ENCODE assay signal across 29 cellular contexts in genomic region chr7:73869011-73869785, GRCh38. TPM values are rescaled to one million over a fixed set of nuclear protein-coding genes. Genes with fewer than 3 reads are reported as not detected.
DNase-seq lines count a peak whose midpoint lies in the region; ATAC-seq, FAIRE-seq and TF ChIP-seq lines count a peak whose summit lies in the region.
"Had no signal": no experiment of that assay in that cellular context is flagged by ENCODE, and none has a peak within 500 bp of the region (broad histone marks: within the 10 kb centered on the region; RNA-seq: fewer than 3 reads in every experiment).

No MANE protein-coding gene starts in this region.

- no peaks in the 10 kb centered on the region for H3K9me3 Mint-ChIP-seq in GM23338
- H3K9me3 Mint-ChIP-seq in activated CD8-positive, alpha-beta T cell treated with anti-CD3 and anti-CD28 coated beads for 36 hours: no peaks in the 10 kb centered on the region
- H3K9me3 Mint-ChIP-seq: activated naive CD8-positive, alpha-beta T cell treated with anti-CD3 and anti-CD28 coated beads, Interleukin-2, amount 10 ng/mL, durations not matched to agents 7 days and 5 days; neural crest cell; stimulated activated naive CD8-positive, alpha-beta T cell treated with anti-CD3 and anti-CD28 coated beads, Interleukin-15, amount 100 ng/mL, for 72 hours; type B pancreatic cell had no signal

- TF ChIP-seq CTCF in GM23338 (conservative IDR thresholded peaks at IDR 0.05; ENCODE audit: low read depth in 2 of 2) (no peak), K562 (IDR thresholded peaks at IDR 0.05 in 2 of 3, conservative IDR thresholded peaks at IDR 0.05 in 1 of 3; ENCODE audit: insufficient read depth in 2 of 3, low read depth in 1 of 3, low read length in 3 of 3) (no peak), kidney (IDR thresholded peaks at IDR 0.05; ENCODE audit: borderline replicate concordance, extremely low read depth, insufficient read depth) (no peak), stomach (IDR thresholded peaks at IDR 0.05) (no peak)
- TF ChIP-seq CTCF in activated CD8-positive, alpha-beta T cell treated with anti-CD3 and anti-CD28 coated beads for 36 hours (IDR thresholded peaks at IDR 0.05): no peak

- H3K4me3 ChIP-seq in GM23338 (no peak overlapping the region), K562 (no peak overlapping the region), kidney (ENCODE audit: low read length in 2 of 2) (no peak overlapping the region), stomach (no peak overlapping the region)
- H3K4me3 ChIP-seq: GM23248, psoas muscle, SK-N-MC, spleen had no signal

- H4K20me1 ChIP-seq in GM23338 (replicated peaks; ENCODE audit: insufficient read depth) (no peaks in the 10 kb centered on the region), K562 (replicated peaks; ENCODE audit: control insufficient read depth, insufficient read depth, low read length) (peaks cover 19% of the 10 kb centered on the region)

- peaks cover 18% of the 10 kb centered on the region for H3K4me1 Mint-ChIP-seq in GM23338
- H3K4me1 Mint-ChIP-seq in activated CD8-positive, alpha-beta T cell treated with anti-CD3 and anti-CD28 coated beads for 36 hours (ENCODE audit: low read depth): no peaks in the 10 kb centered on the region
- H3K4me1 Mint-ChIP-seq: activated naive CD8-positive, alpha-beta T cell treated with anti-CD3 and anti-CD28 coated beads, Interleukin-2, amount 10 ng/mL, durations not matched to agents 7 days and 5 days; neural crest cell; stimulated activated naive CD8-positive, alpha-beta T cell treated with anti-CD3 and anti-CD28 coated beads, Interleukin-15, amount 100 ng/mL, for 72 hours had no signal

- ATAC-seq in GM23338: peak; percentile 30
- no peak for ATAC-seq in K562
- no peak for ATAC-seq in activated CD8-positive, alpha-beta T cell treated with anti-CD3 and anti-CD28 coated beads for 36 hours
- no peak for ATAC-seq in GM21786 (IDR thresholded peaks at IDR 0.05; ENCODE audit: unreplicated experiment)
- ATAC-seq in HG03432 (IDR thresholded peaks at IDR 0.05; ENCODE audit: unreplicated experiment): no peak
- ATAC-seq: psoas muscle had no signal

- peaks cover 20% of the 10 kb centered on the region for H3K4me1 ChIP-seq in GM23338 (ENCODE audit: insufficient read depth)
- H3K4me1 ChIP-seq in K562 (replicated peaks in 1 of 2; ENCODE audit: control insufficient read depth in 2 of 2, insufficient read depth in 2 of 2, low read length in 2 of 2): peaks cover 0 to 29% of the 10 kb centered on the region in 2 experiments; a peak in 3 of 5 replicates
- peaks cover 7 to 8% of the 10 kb centered on the region in 2 donors for H3K4me1 ChIP-seq in kidney (ENCODE audit: control insufficient read depth in 1 of 2, insufficient read depth in 1 of 2, low read depth in 1 of 2, low read length in 2 of 2)
- H3K4me1 ChIP-seq in stomach: peaks cover 17 to 39% (median 26%) of the 10 kb centered on the region in 4 donors

- TF ChIP-seq RAD21 in K562 (CRISPR knock-in tag; conservative IDR thresholded peaks at IDR 0.05 in 1 of 2, IDR thresholded peaks at IDR 0.05 in 1 of 2): no peak

- CTCF ChIA-PET in K562 (lab: Yijun Ruan, JAX; ENCODE audit: low intra/inter-chr PET ratio): no interaction called here
- CTCF ChIA-PET in activated CD8-positive, alpha-beta T cell treated with anti-CD3 and anti-CD28 coated beads for 36 hours (lab: Charles Lee): no interaction called here

- H3K4me2 ChIP-seq in GM23338: peak overlapping the region; percentile 51; the same call in 1 of the 2 replicates
- no peak overlapping the region for H3K4me2 ChIP-seq in K562 (ENCODE audit: insufficient read depth, low read length)

- H3K27ac ChIP-seq in GM23338 (ENCODE audit: low read depth) (no peak overlapping the region), K562 (ENCODE audit: extremely low read depth, low read depth, low read length) (no peak overlapping the region), kidney (ENCODE audit: low read depth in 2 of 2, low read length in 2 of 2) (no peak overlapping the region), stomach (peak overlapping the region in 4 of 5 donors; percentile 18 to 70 (median 38))
- H3K27ac ChIP-seq: C4-2B, GM23248, psoas muscle, SK-N-MC had no signal

- H2AFZ ChIP-seq in GM23338 (peak overlapping the region; percentile 84), K562 (ENCODE audit: low read depth, low read length) (no peak overlapping the region)
- H2AFZ ChIP-seq: GM23248 had no signal

- H3K9me3 ChIP-seq in K562 (replicated peaks; ENCODE audit: control insufficient read depth, insufficient read depth, low read depth, low read length): no peaks in the 10 kb centered on the region
- H3K9me3 ChIP-seq in kidney (ENCODE audit: control insufficient read depth in 1 of 2, low read length in 2 of 2): no peaks in the 10 kb centered on the region
- H3K9me3 ChIP-seq in stomach: no peaks in the 10 kb centered on the region
- H3K9me3 ChIP-seq: psoas muscle, spleen had no signal

- H3K4me3 Mint-ChIP-seq in GM23338: no peak overlapping the region
- no peak overlapping the region for H3K4me3 Mint-ChIP-seq in activated CD8-positive, alpha-beta T cell treated with anti-CD3 and anti-CD28 coated beads for 36 hours
- H3K4me3 Mint-ChIP-seq: activated naive CD8-positive, alpha-beta T cell treated with anti-CD3 and anti-CD28 coated beads, Interleukin-2, amount 10 ng/mL, durations not matched to agents 7 days and 5 days; neural crest cell; stimulated activated naive CD8-positive, alpha-beta T cell treated with anti-CD3 and anti-CD28 coated beads, Interleukin-15, amount 100 ng/mL, for 72 hours; type B pancreatic cell had no signal

- WGBS in K562 (ENCODE audit: insufficient coverage, low coverage, missing lambda C conversion rate): 30% methylated on average over 19 of the region's 24 CpGs
- WGBS in stomach, 5 donors: 44 to 60% (median 54%) methylated on average over 20 to 24 of the region's 24 CpGs

- H3K9ac ChIP-seq in K562 (ENCODE audit: insufficient read depth in 1 of 2, low read depth in 2 of 2, low read length in 2 of 2) (no peak overlapping the region), kidney (ENCODE audit: low read length in 2 of 2) (no peak overlapping the region)
- H3K9ac ChIP-seq: GM23248 had no signal

- H3K9me1 ChIP-seq in K562 (ENCODE audit: control insufficient read depth, insufficient read depth, low read length): no peaks in the 10 kb centered on the region

- no peak for TF ChIP-seq POLR2A in K562 (conservative IDR thresholded peaks at IDR 0.05)
- no peak for TF ChIP-seq POLR2A in stomach (IDR thresholded peaks at IDR 0.05)

- DNase-seq in GM23338 (ENCODE audit: low spot score) (peak; percentile 52), K562 (ENCODE audit: extremely low read depth in 1 of 4, low spot score in 3 of 4) (no peak), kidney (peak; percentile 68), stomach (no peak)
- no peak for DNase-seq in activated CD8-positive, alpha-beta T cell treated with anti-CD3 and anti-CD28 coated beads for 36 hours
- DNase-seq: activated CD8-positive, alpha-beta memory T cell treated with anti-CD3 and anti-CD28 coated beads, Interleukin-2, amount 50 U/mL, for 48 hours; activated naive CD8-positive, alpha-beta T cell treated with anti-CD3 and anti-CD28 coated beads, Interleukin-2, amount 10 ng/mL, durations not matched to agents 7 days and 5 days; Calu3; cortex of kidney; EL; GM23248; KBM-7; left colon; MM.1S; NCI-H1436; NCI-H524; psoas muscle; spleen; stimulated activated naive CD8-positive, alpha-beta T cell treated with anti-CD3 and anti-CD28 coated beads, Interleukin-15, amount 100 ng/mL, for 72 hours had no signal

- H3K79me2 ChIP-seq in GM23338 (replicated peaks; ENCODE audit: insufficient read depth): no peaks in the 10 kb centered on the region
- H3K79me2 ChIP-seq in K562 (ENCODE audit: control insufficient read depth, insufficient read depth, low read length): no peaks in the 10 kb centered on the region

- H3K27ac Mint-ChIP-seq in GM23338: no peak overlapping the region
- no peak overlapping the region for H3K27ac Mint-ChIP-seq in activated CD8-positive, alpha-beta T cell treated with anti-CD3 and anti-CD28 coated beads for 36 hours
- H3K27ac Mint-ChIP-seq: activated naive CD8-positive, alpha-beta T cell treated with anti-CD3 and anti-CD28 coated beads, Interleukin-2, amount 10 ng/mL, durations not matched to agents 7 days and 5 days; type B pancreatic cell had no signal

- no peaks in the 10 kb centered on the region for H3K36me3 Mint-ChIP-seq in GM23338 (ENCODE audit: low read depth)
- H3K36me3 Mint-ChIP-seq in activated CD8-positive, alpha-beta T cell treated with anti-CD3 and anti-CD28 coated beads for 36 hours (ENCODE audit: low read depth): no peaks in the 10 kb centered on the region
- H3K36me3 Mint-ChIP-seq: activated naive CD8-positive, alpha-beta T cell treated with anti-CD3 and anti-CD28 coated beads, Interleukin-2, amount 10 ng/mL, durations not matched to agents 7 days and 5 days; brain; type B pancreatic cell had no signal

- no TSS peak for BruUV-seq in K562 (replicated peaks; lab: Mats Ljungman, UMichigan)

- intact Hi-C loops in K562 (cut with micrococcal nuclease) (no loop called here), kidney (cut with DNase I) (no loop called here), stomach (cut with DNase I; ENCODE audit: low total_unique reads) (loop anchor here (10.0 kb wide), 1 partner anchor 156 kb away; the partner anchor contains the start of gene ELN)
- intact Hi-C loops in activated CD8-positive, alpha-beta T cell treated with anti-CD3 and anti-CD28 coated beads for 36 hours (cut with micrococcal nuclease): loop anchor here (10.0 kb wide), 1 partner anchor 156 kb away; the partner anchor contains the start of gene ELN

- FAIRE-seq in K562 (lab: Jason Lieb, UNC) (no peak), kidney (lab: Jason Lieb, UNC) (no peak)
- FAIRE-seq: RCC 7860 had no signal

- H3K36me3 ChIP-seq in GM23338 (ENCODE audit: insufficient read depth): no peaks in the 10 kb centered on the region
- no peaks in the 10 kb centered on the region for H3K36me3 ChIP-seq in K562 (ENCODE audit: control insufficient read depth, insufficient read depth, low read length)
- H3K36me3 ChIP-seq in kidney (ENCODE audit: control insufficient read depth in 1 of 2, insufficient read depth in 2 of 2, low read length in 2 of 2): no peaks in the 10 kb centered on the region
- H3K36me3 ChIP-seq in stomach: no peaks in the 10 kb centered on the region
- H3K36me3 ChIP-seq: spleen had no signal

- in situ Hi-C loops in K562 (cut with MboI): no loop called here

- H3F3A ChIP-seq in GM23338 (replicated peaks; ENCODE audit: low read depth): no peaks in the 10 kb centered on the region

- H3K9me2 ChIP-seq in GM23338 (ENCODE audit: insufficient read depth): no peaks in the 10 kb centered on the region

- POLR2A ChIA-PET in K562 (lab: Yijun Ruan, JAX): interaction anchor here (0.7 to 2.5 kb wide), 4 partner anchors 11 to 172 kb away, joined by 3 to 15 read pairs (median 4); no protein-coding TSS in a partner anchor
- POLR2A ChIA-PET in activated CD8-positive, alpha-beta T cell treated with anti-CD3 and anti-CD28 coated beads for 36 hours (lab: Charles Lee): no interaction called here

- peaks cover 9% of the 10 kb centered on the region for H3K27me3 Mint-ChIP-seq in GM23338 (ENCODE audit: insufficient read depth, low read depth, poor library complexity)
- no peaks in the 10 kb centered on the region for H3K27me3 Mint-ChIP-seq in activated CD8-positive, alpha-beta T cell treated with anti-CD3 and anti-CD28 coated beads for 36 hours
- H3K27me3 Mint-ChIP-seq: activated naive CD8-positive, alpha-beta T cell treated with anti-CD3 and anti-CD28 coated beads, Interleukin-2, amount 10 ng/mL, durations not matched to agents 7 days and 5 days; stimulated activated naive CD8-positive, alpha-beta T cell treated with anti-CD3 and anti-CD28 coated beads, Interleukin-15, amount 100 ng/mL, for 72 hours; type B pancreatic cell had no signal

- TF ChIP-seq EP300 in K562 (IDR thresholded peaks at IDR 0.05; ENCODE audit: low read length): no peak
- no peak for TF ChIP-seq EP300 in stomach (IDR thresholded peaks at IDR 0.05)

- H3K27me3 ChIP-seq in GM23338 (ENCODE audit: insufficient read depth): no peaks in the 10 kb centered on the region
- H3K27me3 ChIP-seq in K562 (ENCODE audit: control insufficient read depth in 2 of 2, insufficient read depth in 2 of 2, low read length in 2 of 2): peaks cover 3 to 48% of the 10 kb centered on the region in 2 experiments; a peak in 3 of 5 replicates
- no peaks in the 10 kb centered on the region for H3K27me3 ChIP-seq in stomach
- H3K27me3 ChIP-seq: spleen had no signal

RNA-seq across cellular contexts. Expression of gene TMEM270, which starts 8.2 kb away (rescaled TPM):
- not detected in 2 replicates for total RNA-seq in GM23338 (2014; rRNA removed; shearing (Covaris generic))
- polyA plus RNA-seq in GM23338 (2016; fragmentation: Nextera tagmentation; extraction: Ambion mirVana) (not detected in 2 replicates), K562 (2011; rRNA removed) (not detected in 2 replicates), K562 (2014; fragmentation: Illumina TruSeq; extraction: Trizol) (not detected in 2 replicates), K562 (2014; fragmentation: Nextera tagmentation; extraction: Ambion mirVana) (not detected), K562 (2014; rRNA removed) (not detected in 2 replicates), kidney (ENCODE audit: insufficient read depth, low read depth, low replicate concordance) (not detected), stomach (not detected)
- not detected in 2 replicates for total RNA-seq in K562 (2011; cell fraction: chromatin; rRNA removed; ENCODE audit: low replicate concordance)
- not detected in 2 replicates for total RNA-seq in K562 (2011; cell fraction: nucleolus; rRNA removed)
- total RNA-seq in K562 (2011; cell fraction: nucleoplasm; rRNA removed): not detected in 2 replicates
- total RNA-seq in K562 (2014; rRNA removed) (not detected in 2 replicates), K562 (2014; rRNA removed; fragmentation: Illumina TruSeq; extraction: Trizol) (not detected in 2 replicates), K562 (2015; rRNA removed; fragmentation: Illumina TruSeq; extraction: Trizol) (not detected in 2 replicates), K562 (2021) (not detected in 2 replicates), kidney (0.50 TPM), stomach (not detected)
- not detected in 2 replicates for polyA plus RNA-seq in K562 (2011; cell fraction: cytosol; rRNA removed)
- not detected in 2 replicates for polyA plus RNA-seq in K562 (2011; cell fraction: nucleus; rRNA removed)
- polyA plus RNA-seq in K562 (2012): not detected in 2 replicates
- polyA minus RNA-seq in K562 (2011; rRNA and poly(A)+ RNA removed): not detected in 2 replicates
- not detected in 2 replicates for polyA minus RNA-seq in K562 (2011; cell fraction: cytosol; rRNA and poly(A)+ RNA removed)
- not detected in 2 replicates for polyA minus RNA-seq in K562 (2011; cell fraction: nucleus; rRNA and poly(A)+ RNA removed)
- not detected for total RNA-seq in activated CD8-positive, alpha-beta T cell treated with anti-CD3 and anti-CD28 coated beads for 36 hours
- total RNA-seq: activated naive CD8-positive, alpha-beta T cell treated with anti-CD3 and anti-CD28 coated beads, Interleukin-2, amount 10 ng/mL, durations not matched to agents 7 days and 5 days; GM23248; left colon; mucosa of gallbladder; neural crest cell; psoas muscle; spleen had no signal
- polyA plus RNA-seq: AG04450, GM23248, psoas muscle, spleen had no signal

RNA-seq across cellular contexts. Expression of gene METTL27, which starts 26.9 kb away (rescaled TPM):
- 5.9 and 11.0 TPM in 2 replicates for total RNA-seq in GM23338 (2014; rRNA removed; shearing (Covaris generic))
- polyA plus RNA-seq in GM23338 (2016; fragmentation: Nextera tagmentation; extraction: Ambion mirVana) (7.2 and 10.1 TPM in 2 replicates), K562 (2011; rRNA removed) (0.33 and 0.49 TPM in 2 replicates), K562 (2014; fragmentation: Illumina TruSeq; extraction: Trizol) (0.69 TPM in 1 of 2 replicates, not detected in the other), K562 (2014; fragmentation: Nextera tagmentation; extraction: Ambion mirVana) (under 1 TPM in 1 of 2 experiments, not detected in 1; 0.08 TPM), K562 (2014; rRNA removed) (0.35 and 0.82 TPM in 2 replicates), kidney (ENCODE audit: insufficient read depth, low read depth, low replicate concordance) (12.9 TPM), stomach (under 1 TPM in 1 of 3 donors, not detected in 2; 0.80 TPM)
- 1.9 and 4.9 TPM in 2 replicates for total RNA-seq in K562 (2011; cell fraction: chromatin; rRNA removed; ENCODE audit: low replicate concordance)
- total RNA-seq in K562 (2011; cell fraction: nucleolus; rRNA removed): 3.6 and 4.8 TPM in 2 replicates
- total RNA-seq in K562 (2011; cell fraction: nucleoplasm; rRNA removed): 2.0 and 5.0 TPM in 2 replicates
- total RNA-seq in K562 (2014; rRNA removed) (0.32 and 0.94 TPM in 2 replicates), K562 (2014; rRNA removed; fragmentation: Illumina TruSeq; extraction: Trizol) (not detected in 2 replicates), K562 (2015; rRNA removed; fragmentation: Illumina TruSeq; extraction: Trizol) (not detected in 2 replicates), K562 (2021) (0.42 and 0.73 TPM in 2 replicates), kidney (19.3 TPM), stomach (1 to 10 TPM in 2 of 5 donors, under 1 TPM in 1, not detected in 2; 0.87 to 4.8 (median 3.0) TPM)
- 0.59 and 1.3 TPM in 2 replicates for polyA plus RNA-seq in K562 (2011; cell fraction: cytosol; rRNA removed)
- polyA plus RNA-seq in K562 (2011; cell fraction: nucleus; rRNA removed): 1.4 and 3.9 TPM in 2 replicates
- 0.25 and 0.58 TPM in 2 replicates for polyA plus RNA-seq in K562 (2012)
- 0.53 and 1.1 TPM in 2 replicates for polyA minus RNA-seq in K562 (2011; rRNA and poly(A)+ RNA removed)
- polyA minus RNA-seq in K562 (2011; cell fraction: cytosol; rRNA and poly(A)+ RNA removed): not detected in 2 replicates
- polyA minus RNA-seq in K562 (2011; cell fraction: nucleus; rRNA and poly(A)+ RNA removed): 1.6 and 1.9 TPM in 2 replicates
- total RNA-seq in activated CD8-positive, alpha-beta T cell treated with anti-CD3 and anti-CD28 coated beads for 36 hours: not detected

RNA-seq across cellular contexts. Expression of gene CLDN4, which starts 38.4 kb away (rescaled TPM):
- 18.6 and 19.4 TPM in 2 replicates for total RNA-seq in GM23338 (2014; rRNA removed; shearing (Covaris generic))
- polyA plus RNA-seq in GM23338 (2016; fragmentation: Nextera tagmentation; extraction: Ambion mirVana) (11.6 and 16.5 TPM in 2 replicates), K562 (2011; rRNA removed) (0.06 and 0.37 TPM in 2 replicates), K562 (2014; fragmentation: Illumina TruSeq; extraction: Trizol) (0.10 and 0.21 TPM in 2 replicates), K562 (2014; fragmentation: Nextera tagmentation; extraction: Ambion mirVana) (not detected), K562 (2014; rRNA removed) (0.05 and 0.13 TPM in 2 replicates), kidney (ENCODE audit: insufficient read depth, low read depth, low replicate concordance) (82.6 TPM), stomach (10 to 100 TPM in 2 of 3 donors, 1 to 10 TPM in 1; 2.4 to 51.2 (median 36.1) TPM)
- 1.8 and 2.6 TPM in 2 replicates for total RNA-seq in K562 (2011; cell fraction: chromatin; rRNA removed; ENCODE audit: low replicate concordance)
- total RNA-seq in K562 (2011; cell fraction: nucleolus; rRNA removed): 0.66 and 1.0 TPM in 2 replicates
- total RNA-seq in K562 (2011; cell fraction: nucleoplasm; rRNA removed): 2.3 and 2.8 TPM in 2 replicates
- total RNA-seq in K562 (2014; rRNA removed) (0.05 and 0.08 TPM in 2 replicates), K562 (2014; rRNA removed; fragmentation: Illumina TruSeq; extraction: Trizol) (0.06 TPM in 1 of 2 replicates, not detected in the other), K562 (2015; rRNA removed; fragmentation: Illumina TruSeq; extraction: Trizol) (0.04 and 0.07 TPM in 2 replicates), K562 (2021) (0.60 and 0.63 TPM in 2 replicates), kidney (342 TPM), stomach (100 to 1,000 TPM in 1 of 5 donors, 10 to 100 TPM in 3, not detected in 1; 15.6 to 523 (median 17.3) TPM)
- polyA plus RNA-seq in K562 (2011; cell fraction: cytosol; rRNA removed): 0.18 TPM in 2 replicates
- polyA plus RNA-seq in K562 (2011; cell fraction: nucleus; rRNA removed): 0.16 and 0.48 TPM in 2 replicates
- 0.13 and 0.25 TPM in 2 replicates for polyA plus RNA-seq in K562 (2012)
- polyA minus RNA-seq in K562 (2011; rRNA and poly(A)+ RNA removed): 0.07 and 0.66 TPM in 2 replicates
- 0.67 TPM in 1 of 2 replicates, not detected in the other for polyA minus RNA-seq in K562 (2011; cell fraction: cytosol; rRNA and poly(A)+ RNA removed)
- polyA minus RNA-seq in K562 (2011; cell fraction: nucleus; rRNA and poly(A)+ RNA removed): 0.27 TPM in 1 of 2 replicates, not detected in the other
- total RNA-seq in activated CD8-positive, alpha-beta T cell treated with anti-CD3 and anti-CD28 coated beads for 36 hours: under 1 TPM; 0.20 to 0.72 TPM
- total RNA-seq: GM23248 had no signal

Comparison
In these comparisons a context has a peak if more than half of its experiments do, and no peak if none do; other contexts are left out.
1. DNase-seq: peak in GM23338 (single experiment) and kidney (single experiment); none in K562 (0 of 4), stomach (single experiment) and activated CD8-positive, alpha-beta T cell treated with anti-CD3 and anti-CD28 coated beads for 36 hours (single experiment).
2. H3K27ac ChIP-seq: peak in stomach (4 of 5); none in GM23338 (single experiment), K562 (single experiment) and kidney (0 of 2).
3. intact Hi-C loops: an anchor here in stomach (10.0 kb wide) and activated CD8-positive, alpha-beta T cell treated with anti-CD3 and anti-CD28 coated beads for 36 hours (10.0 kb wide); none called in K562 and kidney.